Comparison of ENCODE assay signal across 35 cellular contexts in the genomic region with DNA sequence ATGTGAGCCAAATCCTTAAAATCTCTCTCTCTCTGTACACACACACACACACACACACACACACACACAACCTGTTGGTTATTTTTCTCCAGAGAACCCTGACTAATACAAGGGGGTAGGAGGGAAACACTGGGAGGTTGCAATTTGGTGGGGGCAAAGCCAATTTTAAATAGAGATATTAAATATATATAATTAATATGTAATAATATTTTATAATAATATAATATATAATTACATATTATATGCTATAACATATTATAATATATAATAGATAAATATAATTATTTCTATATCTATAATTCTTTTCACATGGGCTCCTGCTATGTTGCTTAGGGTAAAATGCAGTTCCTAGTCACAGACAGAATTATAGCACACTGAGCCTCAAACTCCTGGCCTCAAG.
"Had no signal": no experiment of that assay in that cellular context is flagged by ENCODE, and none has a peak within 500 bp of the region (broad histone marks: within the 10 kb centered on the region; RNA-seq: fewer than 3 reads in every experiment).

No MANE protein-coding gene starts in this region.

- H3K4me3 Mint-ChIP-seq: activated naive CD4-positive, alpha-beta T cell treated with anti-CD3 and anti-CD28 coated beads for 36 hours; activated naive CD4-positive, alpha-beta T cell treated with anti-CD3 and anti-CD28 coated beads, Interleukin-2, amount 10 ng/mL, durations not matched to agents 7 days and 5 days; activated naive CD4-positive, alpha-beta T cell treated with anti-CD3 and anti-CD28 coated beads, Interleukin-2, amount 50 U/mL, for 24 hours; activated naive CD8-positive, alpha-beta T cell; activated naive CD8-positive, alpha-beta T cell treated with anti-CD3 and anti-CD28 coated beads for 36 hours; activated naive CD8-positive, alpha-beta T cell treated with anti-CD3 and anti-CD28 coated beads, Interleukin-2, amount 10 ng/mL, durations not matched to agents 7 days and 5 days; activated naive CD8-positive, alpha-beta T cell treated with anti-CD3 and anti-CD28 coated beads, Interleukin-2, amount 50 U/mL, for 24 hours; activated T-cell treated with anti-CD3 and anti-CD28 coated beads, Interleukin-2, amount 50 U/mL, for 24 hours; activated T-cell treated with anti-CD3 and anti-CD28 coated beads, Interleukin-2, amount 50 U/mL, for 4 hours; activated T-cell treated with anti-CD3 and anti-CD28 coated beads, Interleukin-2, amount 50 U/mL, for 72 hours; activated T-helper 1 cell treated with anti-CD3 and anti-CD28 coated beads, Interleukin-12 subunit alpha, Interleukin-12 subunit beta, Interleukin-2, Interleukin-4 antibody, amounts not matched to agents 30 ng/mL and 10 ng/mL and 1 ng/mL, durations not matched to agents 14 hours and 24 hours and 36 hours; activated T-helper 17 cell treated with anti-CD3 and anti-CD28 coated beads, Interleukin-2, amount 50 U/mL, for 72 hours; brain; central memory CD8-positive, alpha-beta T cell had no signal

- H3K27ac Mint-ChIP-seq: activated naive CD4-positive, alpha-beta T cell treated with anti-CD3 and anti-CD28 coated beads for 36 hours; activated naive CD4-positive, alpha-beta T cell treated with anti-CD3 and anti-CD28 coated beads, Interleukin-2, amount 10 ng/mL, durations not matched to agents 7 days and 5 days; activated naive CD4-positive, alpha-beta T cell treated with anti-CD3 and anti-CD28 coated beads, Interleukin-2, amount 50 U/mL, for 24 hours; activated naive CD4-positive, alpha-beta T cell treated with anti-CD3 and anti-CD28 coated beads, Interleukin-2, amount 50 U/mL, for 72 hours; activated naive CD8-positive, alpha-beta T cell; activated naive CD8-positive, alpha-beta T cell treated with anti-CD3 and anti-CD28 coated beads for 36 hours; activated naive CD8-positive, alpha-beta T cell treated with anti-CD3 and anti-CD28 coated beads, Interleukin-2, amount 10 ng/mL, durations not matched to agents 7 days and 5 days; activated naive CD8-positive, alpha-beta T cell treated with anti-CD3 and anti-CD28 coated beads, Interleukin-2, amount 50 U/mL, for 24 hours; activated T-cell treated with anti-CD3 and anti-CD28 coated beads, Interleukin-2, amount 50 U/mL, for 24 hours; activated T-cell treated with anti-CD3 and anti-CD28 coated beads, Interleukin-2, amount 50 U/mL, for 72 hours; activated T-helper 1 cell treated with anti-CD3 and anti-CD28 coated beads, Interleukin-12 subunit alpha, Interleukin-12 subunit beta, Interleukin-2, Interleukin-4 antibody, amounts not matched to agents 30 ng/mL and 10 ng/mL and 1 ng/mL, durations not matched to agents 14 hours and 24 hours and 36 hours; activated T-helper 17 cell treated with anti-CD3 and anti-CD28 coated beads, Interleukin-2, amount 50 U/mL, for 72 hours; activated T-helper 2 cell treated with anti-CD3 and anti-CD28 coated beads, Interferon-gamma antibody, Interleukin-2, Interleukin-4, amounts not matched to agents 10 μg/mL and 5 μg/mL and 100 μg/mL, durations not matched to agents 14 hours and 24 hours and 36 hours; brain had no signal

- H3K9me3 Mint-ChIP-seq: activated naive CD8-positive, alpha-beta T cell treated with anti-CD3 and anti-CD28 coated beads, Interleukin-2, amount 10 ng/mL, durations not matched to agents 7 days and 5 days had no signal

- H3K36me3 Mint-ChIP-seq: activated naive CD4-positive, alpha-beta T cell treated with anti-CD3 and anti-CD28 coated beads, Interleukin-2, amount 10 ng/mL, durations not matched to agents 7 days and 5 days; activated naive CD4-positive, alpha-beta T cell treated with anti-CD3 and anti-CD28 coated beads, Interleukin-2, amount 50 U/mL, for 24 hours; activated naive CD4-positive, alpha-beta T cell treated with anti-CD3 and anti-CD28 coated beads, Interleukin-2, amount 50 U/mL, for 72 hours; activated naive CD8-positive, alpha-beta T cell; activated naive CD8-positive, alpha-beta T cell treated with anti-CD3 and anti-CD28 coated beads for 36 hours; activated naive CD8-positive, alpha-beta T cell treated with anti-CD3 and anti-CD28 coated beads, Interleukin-2, amount 10 ng/mL, durations not matched to agents 7 days and 5 days; brain had no signal

- H3K4me1 Mint-ChIP-seq: activated naive CD4-positive, alpha-beta T cell treated with anti-CD3 and anti-CD28 coated beads, Interleukin-2, amount 10 ng/mL, durations not matched to agents 7 days and 5 days; activated naive CD4-positive, alpha-beta T cell treated with anti-CD3 and anti-CD28 coated beads, Interleukin-2, amount 50 U/mL, for 24 hours; activated naive CD8-positive, alpha-beta T cell treated with anti-CD3 and anti-CD28 coated beads for 36 hours; activated naive CD8-positive, alpha-beta T cell treated with anti-CD3 and anti-CD28 coated beads, Interleukin-2, amount 10 ng/mL, durations not matched to agents 7 days and 5 days; activated naive CD8-positive, alpha-beta T cell treated with anti-CD3 and anti-CD28 coated beads, Interleukin-2, amount 50 U/mL, for 24 hours; activated T-helper 17 cell treated with anti-CD3 and anti-CD28 coated beads, Interleukin-2, amount 50 U/mL, for 72 hours; brain; central memory CD8-positive, alpha-beta T cell had no signal

- H3K27me3 Mint-ChIP-seq: activated naive CD4-positive, alpha-beta T cell treated with anti-CD3 and anti-CD28 coated beads, Interleukin-2, amount 10 ng/mL, durations not matched to agents 7 days and 5 days; activated naive CD4-positive, alpha-beta T cell treated with anti-CD3 and anti-CD28 coated beads, Interleukin-2, amount 50 U/mL, for 24 hours; activated naive CD8-positive, alpha-beta T cell; activated naive CD8-positive, alpha-beta T cell treated with anti-CD3 and anti-CD28 coated beads for 36 hours; activated naive CD8-positive, alpha-beta T cell treated with anti-CD3 and anti-CD28 coated beads, Interleukin-2, amount 10 ng/mL, durations not matched to agents 7 days and 5 days; activated naive CD8-positive, alpha-beta T cell treated with anti-CD3 and anti-CD28 coated beads, Interleukin-2, amount 50 U/mL, for 24 hours; activated T-cell treated with anti-CD3 and anti-CD28 coated beads, Interleukin-2, amount 50 U/mL, for 24 hours; activated T-helper 17 cell treated with anti-CD3 and anti-CD28 coated beads, Interleukin-2, amount 50 U/mL, for 72 hours; central memory CD8-positive, alpha-beta T cell had no signal

- ATAC-seq: activated naive CD4-positive, alpha-beta T cell treated with anti-CD3 and anti-CD28 coated beads, Interleukin-2, amount 50 U/mL, for 72 hours; activated naive CD8-positive, alpha-beta T cell treated with anti-CD3 and anti-CD28 coated beads, Interleukin-2, amount 50 U/mL, for 24 hours; activated T-cell treated with anti-CD3 and anti-CD28 coated beads, Interleukin-2, amount 50 U/mL, for 4 hours; activated T-cell treated with anti-CD3 and anti-CD28 coated beads, Interleukin-2, amount 50 U/mL, for 72 hours; activated T-helper 17 cell treated with anti-CD3 and anti-CD28 coated beads, Interleukin-2, amount 50 U/mL, for 72 hours; body of pancreas had no signal

- DNase-seq: activated effector memory CD4-positive, alpha-beta T cell treated with anti-CD3 and anti-CD28 coated beads, Interleukin-2, amount 50 U/mL, for 16 hours; activated effector memory CD4-positive, alpha-beta T cell treated with Interleukin-2 at 50 U/mL for 16 hours; activated gamma-delta T cell; activated gamma-delta T cell treated with Interleukin-2 at 50 U/mL for 16 hours; activated naive CD4-positive, alpha-beta T cell; activated naive CD4-positive, alpha-beta T cell treated with anti-CD3 and anti-CD28 coated beads for 36 hours; activated naive CD4-positive, alpha-beta T cell treated with anti-CD3 and anti-CD28 coated beads, Interleukin-2, amount 10 ng/mL, durations not matched to agents 7 days and 5 days; activated naive CD4-positive, alpha-beta T cell treated with anti-CD3 and anti-CD28 coated beads, Interleukin-2, amount 50 U/mL, for 16 hours; activated naive CD4-positive, alpha-beta T cell treated with Interleukin-2 at 50 U/mL for 16 hours; activated naive CD8-positive, alpha-beta T cell treated with anti-CD3 and anti-CD28 coated beads for 36 hours; activated naive CD8-positive, alpha-beta T cell treated with anti-CD3 and anti-CD28 coated beads, Interleukin-2, amount 10 ng/mL, durations not matched to agents 7 days and 5 days; activated naive CD8-positive, alpha-beta T cell treated with anti-CD3 and anti-CD28 coated beads, Interleukin-2, amount 50 U/mL, for 24 hours; activated T-cell treated with anti-CD3 and anti-CD28 coated beads, Interleukin-2, amount 50 U/mL, for 1 hour; activated T-cell treated with anti-CD3 and anti-CD28 coated beads, Interleukin-2, amount 50 U/mL, for 24 hours; activated T-cell treated with anti-CD3 and anti-CD28 coated beads, Interleukin-2, amount 50 U/mL, for 4 hours; activated T-cell treated with anti-CD3 and anti-CD28 coated beads, Interleukin-2, amount 50 U/mL, for 48 hours; activated T-cell treated with anti-CD3 and anti-CD28 coated beads, Interleukin-2, amount 50 U/mL, for 72 hours; adrenal gland; amniotic stem cell; amygdala; anterior cingulate cortex; aorta; body of pancreas; brain microvascular endothelial cell; caudate nucleus; central memory CD4-positive, alpha-beta T cell; cerebellar nuclear complex had no signal
